ENCODE assay signal across 28 cellular contexts in genomic region chr16:9345889-9346288, GRCh38.
"Had no signal": no experiment of that assay in that cellular context is flagged by ENCODE, and none has a peak within 500 bp of the region (broad histone marks: within the 10 kb centered on the region; RNA-seq: fewer than 3 reads in every experiment).

No MANE protein-coding gene starts in this region.

- H3K4me1 ChIP-seq: suprapubic skin, testis, thyroid gland, tibial nerve, transverse colon, upper lobe of right lung, uterus, vagina had no signal

- H3K4me1 Mint-ChIP-seq: stimulated activated effector memory CD8-positive, alpha-beta T cell treated with anti-CD3 and anti-CD28 coated beads, Interleukin-12 subunit alpha, Interleukin-12 subunit beta, amount 100 ng/mL, for 72 hours; stimulated activated memory B cell treated with anti-CD40 and anti-IgM and Interleukin-4, amounts not matched to agents 10 μg/mL and 1 μg/mL and 100 μg/mL, for 72 hours; stimulated activated naive B cell treated with anti-CD40 and anti-IgM and Interleukin-4, amounts not matched to agents 10 μg/mL and 1 μg/mL and 100 μg/mL, for 72 hours; stimulated activated naive CD8-positive, alpha-beta T cell treated with anti-CD3 and anti-CD28 coated beads, Interleukin-15, amount 100 ng/mL, for 72 hours had no signal

- H3K27ac Mint-ChIP-seq: stimulated activated effector memory CD8-positive, alpha-beta T cell treated with anti-CD3 and anti-CD28 coated beads, Interleukin-12 subunit alpha, Interleukin-12 subunit beta, amount 100 ng/mL, for 72 hours; stimulated activated memory B cell treated with anti-CD40 and anti-IgM and Interleukin-4, amounts not matched to agents 10 μg/mL and 1 μg/mL and 100 μg/mL, for 72 hours; stimulated activated naive B cell treated with anti-CD40 and anti-IgM and Interleukin-4, amounts not matched to agents 10 μg/mL and 1 μg/mL and 100 μg/mL, for 72 hours; stimulated activated naive CD8-positive, alpha-beta T cell treated with anti-CD3 and anti-CD28 coated beads, Interleukin-15, amount 100 ng/mL, for 72 hours; stimulated activated naive CD8-positive, alpha-beta T cell treated with anti-CD3 and anti-CD28 coated beads, Interleukin-15, Interleukin-2, amounts not matched to agents 100 ng/mL and 50 ng/mL, for 24 hours; type B pancreatic cell had no signal

- H3K27ac ChIP-seq: stomach, suprapubic skin, testis, thoracic aorta, thyroid gland, tibial artery, tibial nerve, transverse colon, upper lobe of left lung, upper lobe of right lung, uterus, vagina had no signal

- H3K36me3 ChIP-seq: stomach, suprapubic skin, thoracic aorta, thyroid gland, tibial artery, tibial nerve, transverse colon, upper lobe of left lung, upper lobe of right lung, vagina had no signal

- DNase-seq: stimulated activated CD4-positive, alpha-beta T cell treated with anti-CD3 and anti-CD28 coated beads, Interleukin-2, amount 100 ng/mL, for 48 hours; stimulated activated CD4-positive, alpha-beta T cell treated with anti-CD3 and anti-CD28 coated beads, Interleukin-4, amount 100 ng/mL, for 1 hour; stimulated activated CD4-positive, alpha-beta T cell treated with anti-CD3 and anti-CD28 coated beads, Interleukin-4, amount 100 ng/mL, for 24 hours; stimulated activated CD4-positive, alpha-beta T cell treated with anti-CD3 and anti-CD28 coated beads, Interleukin-4, amount 100 ng/mL, for 4 hours; stimulated activated CD8-positive, alpha-beta memory T cell treated with anti-CD3 and anti-CD28 coated beads, Interleukin-4, amount 100 ng/mL, for 48 hours; stimulated activated naive B cell treated with anti-CD40 and anti-IgM and Interleukin-4, amounts not matched to agents 10 μg/mL and 1 μg/mL and 100 μg/mL, for 72 hours; stimulated activated naive CD4-positive, alpha-beta T cell; stimulated activated naive CD4-positive, alpha-beta T cell treated with Interleukin-2 at 50 U/mL for 16 hours; stimulated activated naive CD8-positive, alpha-beta T cell treated with anti-CD3 and anti-CD28 coated beads, Interleukin-15, amount 100 ng/mL, for 72 hours; stimulated activated naive CD8-positive, alpha-beta T cell treated with anti-CD3 and anti-CD28 coated beads, Interleukin-15, Interleukin-2, amounts not matched to agents 100 U/mL and 50 U/mL, for 24 hours; stomach; substantia nigra; testis; thyroid gland; tibial artery; transverse colon; trophoblast cell; upper lobe of left lung; upper lobe of right lung; uterus had no signal

- ATAC-seq: stimulated activated effector memory CD8-positive, alpha-beta T cell treated with anti-CD3 and anti-CD28 coated beads, Interleukin-12 subunit alpha, Interleukin-12 subunit beta, amount 100 ng/mL, for 72 hours; stimulated activated memory B cell treated with anti-CD40 and anti-IgM and Interleukin-4, amounts not matched to agents 10 μg/mL and 1 μg/mL and 100 μg/mL, for 72 hours; stimulated activated naive B cell treated with anti-CD40 and anti-IgM and Interleukin-4, amounts not matched to agents 10 μg/mL and 1 μg/mL and 100 μg/mL, for 72 hours; stimulated activated naive CD8-positive, alpha-beta T cell treated with anti-CD3 and anti-CD28 coated beads, Interleukin-15, amount 100 ng/mL, for 72 hours; stimulated activated naive CD8-positive, alpha-beta T cell treated with anti-CD3 and anti-CD28 coated beads, Interleukin-15, Interleukin-2, amounts not matched to agents 100 U/mL and 50 U/mL, for 24 hours had no signal

- H3K27me3 ChIP-seq: stomach, testis, thyroid gland, tibial artery, tibial nerve, transverse colon, upper lobe of left lung, upper lobe of right lung, uterus, vagina had no signal

- H3K4me3 Mint-ChIP-seq: stimulated activated effector memory CD8-positive, alpha-beta T cell treated with anti-CD3 and anti-CD28 coated beads, Interleukin-12 subunit alpha, Interleukin-12 subunit beta, amount 100 ng/mL, for 72 hours; stimulated activated memory B cell treated with anti-CD40 and anti-IgM and Interleukin-4, amounts not matched to agents 10 μg/mL and 1 μg/mL and 100 μg/mL, for 72 hours; stimulated activated naive B cell treated with anti-CD40 and anti-IgM and Interleukin-4, amounts not matched to agents 10 μg/mL and 1 μg/mL and 100 μg/mL, for 72 hours; stimulated activated naive CD8-positive, alpha-beta T cell treated with anti-CD3 and anti-CD28 coated beads, Interleukin-15, amount 100 ng/mL, for 72 hours; stimulated activated naive CD8-positive, alpha-beta T cell treated with anti-CD3 and anti-CD28 coated beads, Interleukin-15, Interleukin-2, amounts not matched to agents 100 ng/mL and 50 ng/mL, for 24 hours; type B pancreatic cell had no signal

- H3K36me3 Mint-ChIP-seq: stimulated activated effector memory CD8-positive, alpha-beta T cell treated with anti-CD3 and anti-CD28 coated beads, Interleukin-12 subunit alpha, Interleukin-12 subunit beta, amount 100 ng/mL, for 72 hours; stimulated activated memory B cell treated with anti-CD40 and anti-IgM and Interleukin-4, amounts not matched to agents 10 μg/mL and 1 μg/mL and 100 μg/mL, for 72 hours; type B pancreatic cell had no signal

- H3K9me3 ChIP-seq: testis, thyroid gland, upper lobe of right lung, uterus, vagina had no signal

- H3K4me3 ChIP-seq: stomach, suprapubic skin, testis, thoracic aorta, thyroid gland, tibial artery, tibial nerve, transverse colon, upper lobe of left lung, upper lobe of right lung, uterus, vagina had no signal

- H3K27me3 Mint-ChIP-seq: stimulated activated memory B cell treated with anti-CD40 and anti-IgM and Interleukin-4, amounts not matched to agents 10 μg/mL and 1 μg/mL and 100 μg/mL, for 72 hours; stimulated activated naive B cell treated with anti-CD40 and anti-IgM and Interleukin-4, amounts not matched to agents 10 μg/mL and 1 μg/mL and 100 μg/mL, for 72 hours; stimulated activated naive CD8-positive, alpha-beta T cell treated with anti-CD3 and anti-CD28 coated beads, Interleukin-15, amount 100 ng/mL, for 72 hours; stimulated activated naive CD8-positive, alpha-beta T cell treated with anti-CD3 and anti-CD28 coated beads, Interleukin-15, Interleukin-2, amounts not matched to agents 100 ng/mL and 50 ng/mL, for 24 hours had no signal
